25 cellular contexts compared by ENCODE assay signal in the genomic region with DNA sequence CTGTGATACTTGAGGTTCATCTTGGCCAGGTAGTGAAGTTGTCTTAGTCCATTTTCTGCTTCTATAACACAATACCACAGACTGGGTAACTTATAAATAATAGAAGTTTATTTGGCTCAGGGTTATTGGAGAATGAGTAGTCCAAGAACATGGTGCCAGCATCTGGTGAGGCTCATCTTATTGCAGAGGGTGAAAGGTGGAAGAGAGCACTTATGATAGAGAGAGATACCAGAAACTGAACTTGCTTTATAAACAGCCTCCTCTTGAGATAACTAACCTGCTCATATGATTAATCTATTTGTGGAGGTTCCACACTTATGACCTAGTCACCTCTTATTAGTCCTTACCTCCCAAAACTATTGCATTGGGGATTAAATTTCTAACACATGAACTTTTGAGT. TPM values are rescaled to one million over a fixed set of nuclear protein-coding genes. Genes with fewer than 3 reads are reported as not detected.
DNase-seq lines count a peak whose midpoint lies in the region; ATAC-seq and TF ChIP-seq lines count a peak whose summit lies in the region.
"Had no signal": no experiment of that assay in that cellular context is flagged by ENCODE, and none has a peak within 500 bp of the region (broad histone marks: within the 10 kb centered on the region; RNA-seq: fewer than 3 reads in every experiment).

No MANE protein-coding gene starts in this region.

- intact Hi-C loops in MCF 10A (cut with micrococcal nuclease) (no loop called here), breast epithelium (cut with DNase I; ENCODE audit: low total_unique reads) (no loop called here), heart right ventricle (cut with DNase I) (loop anchor here in 1 of 10 donors (2.0 kb wide), 1 partner anchor 51 kb away; no protein-coding TSS in a partner anchor), gastrocnemius medialis (cut with DNase I; ENCODE audit: low total_unique reads) (loop anchor here (2.0 to 5.0 kb wide), 3 partner anchors 15 to 199 kb away; a partner anchor contains a TSS), upper lobe of right lung (cut with DNase I) (no loop called here)

- peaks cover 0 to 5% of the 10 kb centered on the region in 2 donors for H3K9me3 ChIP-seq in breast epithelium
- H3K9me3 ChIP-seq in heart right ventricle = peaks cover 0 to 22% (median 5%) of the 10 kb centered on the region in 11 donors
- peaks cover 0 to 5% (median 0%) of the 10 kb centered on the region in 3 donors for H3K9me3 ChIP-seq in gastrocnemius medialis
- H3K9me3 ChIP-seq in upper lobe of right lung = no peaks in the 10 kb centered on the region
- H3K9me3 ChIP-seq: SJCRH30 had no signal

- TF ChIP-seq POLR2A in breast epithelium (IDR thresholded peaks at IDR 0.05) (no peak), gastrocnemius medialis (IDR thresholded peaks at IDR 0.05) (peak in 1 of 2 donors; percentile 15)

- no peak for DNase-seq in MCF 10A (ENCODE audit: unreplicated experiment)
- no peak for DNase-seq in breast epithelium (ENCODE audit: low spot score in 2 of 2)
- DNase-seq in HFFc6 = no peak
- no peak for DNase-seq in heart right ventricle
- peak in 1 of 2 donors; percentile 10 for DNase-seq in gastrocnemius medialis
- no peak for DNase-seq in NCI-H82 treated with DMSO at 0.1 percent for 48 hours (lab: John Stamatoyannopoulos, UW; ENCODE audit: unreplicated experiment)
- no peak for DNase-seq in hippocampal formation (lab: John Stamatoyannopoulos, UW)
- DNase-seq in upper lobe of right lung = no peak
- DNase-seq: CD4-positive, CD25-positive, alpha-beta regulatory T cell; DMS153; DND-41; Kasumi-1; NCI-H1105 treated with DMSO at 0.1 percent for 48 hours; NCI-H2029; NCI-H226; NCI-H524; NCI-H748 treated with DMSO at 0.1 percent for 48 hours; SJCRH30 had no signal

- BruUV-seq in MCF 10A (replicated peaks; lab: Mats Ljungman, UMichigan) = no TSS peak

- POLR2A ChIA-PET in MCF 10A (lab: Yijun Ruan, JAX) = interaction anchor here (2.0 kb wide), 1 partner anchor 53 kb away, joined by 7 read pairs; no protein-coding TSS in a partner anchor

- no peak overlapping the region for H3K4me3 Mint-ChIP-seq in MCF 10A (ENCODE audit: unreplicated experiment)
- no peak overlapping the region for H3K4me3 Mint-ChIP-seq in HFFc6
- H3K4me3 Mint-ChIP-seq: CD4-positive, CD25-positive, alpha-beta regulatory T cell had no signal

- peaks cover 11% of the 10 kb centered on the region for H3K4me1 Mint-ChIP-seq in MCF 10A (ENCODE audit: insufficient read depth, unreplicated experiment)
- peaks cover 36% of the 10 kb centered on the region for H3K4me1 Mint-ChIP-seq in HFFc6 (ENCODE audit: low read depth)
- H3K4me1 Mint-ChIP-seq: CD4-positive, CD25-positive, alpha-beta regulatory T cell had no signal

- no peaks in the 10 kb centered on the region for H3K36me3 Mint-ChIP-seq in MCF 10A (ENCODE audit: insufficient read depth, unreplicated experiment)
- H3K36me3 Mint-ChIP-seq in HFFc6 (ENCODE audit: low read depth) = peaks cover 9% of the 10 kb centered on the region
- H3K36me3 Mint-ChIP-seq: CD4-positive, CD25-positive, alpha-beta regulatory T cell had no signal

- no peaks in the 10 kb centered on the region for H3K4me1 ChIP-seq in breast epithelium
- peaks cover 0 to 29% (median 18%) of the 10 kb centered on the region in 9 donors for H3K4me1 ChIP-seq in heart right ventricle
- peaks cover 25 to 36% of the 10 kb centered on the region in 2 donors for H3K4me1 ChIP-seq in gastrocnemius medialis
- H3K4me1 ChIP-seq in upper lobe of right lung = peaks cover 20% of the 10 kb centered on the region

- in situ Hi-C loops in gastrocnemius medialis (cut with MboI; ENCODE audit: low sequenced_read_pairs in 4 of 4) = no loop called here

- TF ChIP-seq CTCF in MCF 10A (IDR thresholded peaks at IDR 0.05; ENCODE audit: unreplicated experiment) = no peak
- no peak for TF ChIP-seq CTCF in breast epithelium (IDR thresholded peaks at IDR 0.05)
- no peak for TF ChIP-seq CTCF in HFFc6 (IDR thresholded peaks at IDR 0.05)
- TF ChIP-seq CTCF in heart right ventricle (IDR thresholded peaks at IDR 0.05) = no peak
- no peak for TF ChIP-seq CTCF in gastrocnemius medialis (IDR thresholded peaks at IDR 0.05 in 4 of 5, conservative IDR thresholded peaks at IDR 0.05 in 1 of 5)
- no peak for TF ChIP-seq CTCF in upper lobe of right lung (IDR thresholded peaks at IDR 0.05)

- H3K27ac Mint-ChIP-seq in MCF 10A (ENCODE audit: low read depth, unreplicated experiment) (peak overlapping the region; percentile 49), HFFc6 (0 out of 2 replicates have a peak overlapping the region, but pooled peaks have one; percentile 27)
- H3K27ac Mint-ChIP-seq: CD4-positive, CD25-positive, alpha-beta regulatory T cell had no signal

- H3K36me3 ChIP-seq in breast epithelium (no peaks in the 10 kb centered on the region), heart right ventricle (no peaks in the 10 kb centered on the region), gastrocnemius medialis (no peaks in the 10 kb centered on the region), upper lobe of right lung (no peaks in the 10 kb centered on the region)
- H3K36me3 ChIP-seq: SJCRH30 had no signal

- ATAC-seq in heart right ventricle (peak in 6 of 8 donors; percentile 46 to 83 (median 52)), gastrocnemius medialis (no peak), upper lobe of right lung (no peak)
- ATAC-seq: HepG2, K562, SK-N-SH treated with all-trans-retinoic acid at 6 μM for 48 hours had no signal

- H3K9me3 Mint-ChIP-seq in MCF 10A (ENCODE audit: unreplicated experiment) (no peaks in the 10 kb centered on the region), HFFc6 (no peaks in the 10 kb centered on the region)

- H3K4me3 ChIP-seq in breast epithelium (no peak overlapping the region), heart right ventricle (no peak overlapping the region), gastrocnemius medialis (no peak overlapping the region), upper lobe of right lung (no peak overlapping the region)
- H3K4me3 ChIP-seq: K562, SJCRH30 had no signal

- no peaks in the 10 kb centered on the region for H3K27me3 Mint-ChIP-seq in MCF 10A (ENCODE audit: insufficient read depth, unreplicated experiment)
- peaks cover 2% of the 10 kb centered on the region for H3K27me3 Mint-ChIP-seq in HFFc6 (ENCODE audit: insufficient read depth)

- H3K27ac ChIP-seq in breast epithelium = no peak overlapping the region
- H3K27ac ChIP-seq in heart right ventricle = no peak overlapping the region
- peak overlapping the region; percentile 79 to 91 (median 82) for H3K27ac ChIP-seq in gastrocnemius medialis
- no peak overlapping the region for H3K27ac ChIP-seq in upper lobe of right lung
- H3K27ac ChIP-seq: SJCRH30 had no signal

- CTCF ChIA-PET in MCF 10A (lab: Yijun Ruan, JAX) = no interaction called here

- H3K27me3 ChIP-seq in breast epithelium (no peaks in the 10 kb centered on the region), heart right ventricle (no peaks in the 10 kb centered on the region), gastrocnemius medialis (no peaks in the 10 kb centered on the region), upper lobe of right lung (no peaks in the 10 kb centered on the region)
- H3K27me3 ChIP-seq: SJCRH30 had no signal

RNA-seq across cellular contexts. Expression of a gene that starts 1.6 kb away (rescaled TPM):
- total RNA-seq in MCF 10A (2022) (not detected in 2 replicates), breast epithelium (not detected), heart right ventricle (not detected), gastrocnemius medialis (not detected), upper lobe of right lung (not detected)
- not detected for total RNA-seq in HFFc6 (2021; fragmentation: NEBNext Ultra II Directional; extraction: Animal tissue kit (Norgen Biotek cat#: 25700))
- not detected for polyA plus RNA-seq in heart right ventricle
- total RNA-seq: A172; CD4-positive, CD25-positive, alpha-beta regulatory T cell; HepG2; HT1080; K562; M059J; SJCRH30 had no signal
- polyA plus RNA-seq: BJ; CD4-positive, CD25-positive, alpha-beta regulatory T cell; HepG2; K562 had no signal

Comparison
In these comparisons a context has a peak if more than half of its experiments do, and no peak if none do; other contexts are left out.
1. H3K27ac ChIP-seq: peak in gastrocnemius medialis (4 of 4); none in breast epithelium (0 of 2), heart right ventricle (0 of 10) and upper lobe of right lung (single experiment).
2. ATAC-seq: peak in heart right ventricle (6 of 8); none in gastrocnemius medialis (0 of 2) and upper lobe of right lung (single experiment).